Comparison of ENCODE assay signal across 17 cellular contexts in genomic region chr10:93954299-93954698, GRCh38. TPM values are rescaled to one million over a fixed set of nuclear protein-coding genes. Genes with fewer than 3 reads are reported as not detected.
DNase-seq lines count a peak whose midpoint lies in the region; ATAC-seq, FAIRE-seq and TF ChIP-seq lines count a peak whose summit lies in the region.
"Had no signal": no experiment of that assay in that cellular context is flagged by ENCODE, and none has a peak within 500 bp of the region (broad histone marks: within the 10 kb centered on the region; RNA-seq: fewer than 3 reads in every experiment).

No MANE protein-coding gene starts in this region.

- intact Hi-C loops in IMR-90 (cut with micrococcal nuclease): no loop called here

- peak overlapping the region; percentile 78 for H3K4ac ChIP-seq in IMR-90 (ENCODE audit: low read depth, low read length)

- no peak for TF ChIP-seq EP300 in A549 (IDR thresholded peaks at IDR 0.05)

- no peak overlapping the region for H3K27ac Mint-ChIP-seq in astrocyte (ENCODE audit: unreplicated experiment)
- no peak overlapping the region for H3K27ac Mint-ChIP-seq in activated CD4-positive, alpha-beta T cell treated with anti-CD3 and anti-CD28 coated beads, Interleukin-2, amount 10 ng/mL, durations not matched to agents 7 days and 5 days
- H3K27ac Mint-ChIP-seq in stimulated activated naive CD8-positive, alpha-beta T cell treated with anti-CD3 and anti-CD28 coated beads, Interleukin-15, amount 100 ng/mL, for 72 hours: no peak overlapping the region
- H3K27ac Mint-ChIP-seq: CD8-positive, alpha-beta T cell; H9 had no signal

- H3K9me1 ChIP-seq in IMR-90 (ENCODE audit: insufficient read depth, low read length): peaks cover 8% of the 10 kb centered on the region

- TF ChIP-seq CTCF in A549 (IDR thresholded peaks at IDR 0.05) (no peak), IMR-90 (conservative IDR thresholded peaks at IDR 0.05; ENCODE audit: low read depth, low read length) (no peak), astrocyte (IDR thresholded peaks at IDR 0.05; ENCODE audit: insufficient read depth, low read depth, low read length) (no peak)

- ATAC-seq in A549 (no peak; a peak in 1 of 6 replicates), IMR-90 (ENCODE audit: low read depth) (peak; percentile 8; the same call in 1 of the 2 replicates), GM19324 (IDR thresholded peaks at IDR 0.05; ENCODE audit: low FRiP score, unreplicated experiment) (no peak)
- ATAC-seq in stimulated activated naive CD8-positive, alpha-beta T cell treated with anti-CD3 and anti-CD28 coated beads, Interleukin-15, amount 100 ng/mL, for 72 hours: no peak
- ATAC-seq: CD8-positive, alpha-beta T cell had no signal

- no peak overlapping the region for H2AFZ ChIP-seq in IMR-90 (replicated peaks; ENCODE audit: low read length, poor library complexity)
- H2AFZ ChIP-seq in astrocyte (ENCODE audit: low read depth, low read length): no peak overlapping the region

- no peak overlapping the region for H4K8ac ChIP-seq in IMR-90 (ENCODE audit: low read depth in 2 of 2, low read length in 2 of 2)

- peak overlapping the region; percentile 27 for H2BK5ac ChIP-seq in IMR-90 (ENCODE audit: low read depth, low read length, poor library complexity, severe bottlenecking)

- no TSS peak for BruUV-seq in IMR-90 (replicated peaks; lab: Mats Ljungman, UMichigan)

- no peaks in the 10 kb centered on the region for H3K79me2 ChIP-seq in astrocyte (ENCODE audit: insufficient read depth, low read length)

- H3K14ac ChIP-seq in IMR-90 (replicated peaks; ENCODE audit: low read depth, low read length): peak overlapping the region; percentile 37

- H3K4me1 Mint-ChIP-seq in astrocyte (ENCODE audit: low read depth, unreplicated experiment): peaks cover 2% of the 10 kb centered on the region
- no peaks in the 10 kb centered on the region for H3K4me1 Mint-ChIP-seq in activated CD4-positive, alpha-beta T cell treated with anti-CD3 and anti-CD28 coated beads, Interleukin-2, amount 10 ng/mL, durations not matched to agents 7 days and 5 days
- no peaks in the 10 kb centered on the region for H3K4me1 Mint-ChIP-seq in stimulated activated naive CD8-positive, alpha-beta T cell treated with anti-CD3 and anti-CD28 coated beads, Interleukin-15, amount 100 ng/mL, for 72 hours
- H3K4me1 Mint-ChIP-seq: H9 had no signal

- H2AK5ac ChIP-seq in IMR-90 (ENCODE audit: low read depth, low read length): peak overlapping the region; percentile 57; the same call in 1 of the 2 replicates

- H2BK20ac ChIP-seq in IMR-90 (ENCODE audit: low read depth, low read length): peak overlapping the region; percentile 81

- peak overlapping the region; percentile 53; the same call in 1 of the 2 replicates for H2BK120ac ChIP-seq in IMR-90 (ENCODE audit: low read depth, low read length)

- H3K4me1 ChIP-seq in A549 (peaks cover 13% of the 10 kb centered on the region), IMR-90 (ENCODE audit: control insufficient read depth, insufficient read depth, low read length) (peaks cover 7% of the 10 kb centered on the region), astrocyte (ENCODE audit: insufficient read depth, low read length) (peaks cover 6% of the 10 kb centered on the region)
- H3K4me1 ChIP-seq: BLaER1 had no signal

- H3K27ac ChIP-seq in A549 (peak overlapping the region; percentile 45 to 47; a peak in 2 of 6 replicates), IMR-90 (ENCODE audit: insufficient read depth, low read length) (no peak overlapping the region), astrocyte (ENCODE audit: low read depth, low read length) (peak overlapping the region; percentile 64)
- H3K27ac ChIP-seq: BLaER1 had no signal

- H4K91ac ChIP-seq in IMR-90 (ENCODE audit: insufficient read depth, low read depth, low read length): peak overlapping the region; percentile 10; the same call in 1 of the 2 replicates

- DNase-seq in A549 (ENCODE audit: low read depth in 1 of 2, low spot score in 1 of 2) (no peak), IMR-90 (no peak), astrocyte (ENCODE audit: low read depth) (no peak), frontal cortex (ENCODE audit: low spot score in 2 of 2) (no peak), germinal center (ENCODE audit: low spot score) (no peak)
- DNase-seq in activated CD4-positive, alpha-beta T cell treated with anti-CD3 and anti-CD28 coated beads, Interleukin-2, amount 10 ng/mL, durations not matched to agents 7 days and 5 days: no peak
- DNase-seq in stimulated activated naive CD8-positive, alpha-beta T cell treated with anti-CD3 and anti-CD28 coated beads, Interleukin-15, amount 100 ng/mL, for 72 hours: no peak
- DNase-seq: CD8-positive, alpha-beta T cell; H9; Kasumi-1; MM.1S; NCI-H1105; NCI-H2081 treated with DMSO at 0.1 percent for 48 hours; SIG-M5 had no signal

- no peak overlapping the region for H3K23ac ChIP-seq in IMR-90 (ENCODE audit: low read depth, low read length)

- peak overlapping the region; percentile 76 for H2AK9ac ChIP-seq in IMR-90 (replicated peaks; ENCODE audit: low read depth, low read length, poor library complexity)

- H3K27me3 ChIP-seq in IMR-90 (ENCODE audit: control insufficient read depth, insufficient read depth, low read length) (no peaks in the 10 kb centered on the region), astrocyte (ENCODE audit: insufficient read depth, low read length) (no peaks in the 10 kb centered on the region)
- H3K27me3 ChIP-seq: BLaER1 had no signal

- H4K5ac ChIP-seq in IMR-90 (ENCODE audit: low read depth, low read length): no peak overlapping the region

- no peaks in the 10 kb centered on the region for H3K36me3 Mint-ChIP-seq in astrocyte (ENCODE audit: low read depth, unreplicated experiment)
- H3K36me3 Mint-ChIP-seq in activated CD4-positive, alpha-beta T cell treated with anti-CD3 and anti-CD28 coated beads, Interleukin-2, amount 10 ng/mL, durations not matched to agents 7 days and 5 days (ENCODE audit: low read depth): no peaks in the 10 kb centered on the region
- H3K36me3 Mint-ChIP-seq: CD8-positive, alpha-beta T cell had no signal

- TF ChIP-seq POLR2A in A549 (IDR thresholded peaks at IDR 0.05; ENCODE audit: low read length) (no peak), IMR-90 (IDR thresholded peaks at IDR 0.05; ENCODE audit: low read depth, low read length) (no peak)

- H4K20me1 ChIP-seq in IMR-90 (ENCODE audit: insufficient read depth, low read length) (0 out of 2 replicates have a peak, but pooled peaks cover 3% of the 10 kb centered on the region), astrocyte (ENCODE audit: insufficient read depth, low read length) (no peaks in the 10 kb centered on the region)
- H4K20me1 ChIP-seq: BLaER1 had no signal

- no peaks in the 10 kb centered on the region for H3K27me3 Mint-ChIP-seq in astrocyte (ENCODE audit: low read depth, unreplicated experiment)
- no peaks in the 10 kb centered on the region for H3K27me3 Mint-ChIP-seq in activated CD4-positive, alpha-beta T cell treated with anti-CD3 and anti-CD28 coated beads, Interleukin-2, amount 10 ng/mL, durations not matched to agents 7 days and 5 days
- no peaks in the 10 kb centered on the region for H3K27me3 Mint-ChIP-seq in stimulated activated naive CD8-positive, alpha-beta T cell treated with anti-CD3 and anti-CD28 coated beads, Interleukin-15, amount 100 ng/mL, for 72 hours

- CTCF ChIA-PET in A549 (lab: Yijun Ruan, JAX): interaction anchor here (0.8 to 1.7 kb wide), 7 partner anchors 13 to 490 kb away, joined by 3 to 10 read pairs (median 4); no protein-coding TSS in a partner anchor
- CTCF ChIA-PET in IMR-90 (lab: Yijun Ruan, JAX): interaction anchor here (0.6 to 1.1 kb wide), 4 partner anchors 10 to 368 kb away, joined by 3 to 6 read pairs (median 4); no protein-coding TSS in a partner anchor
- CTCF ChIA-PET in activated CD4-positive, alpha-beta T cell treated with anti-CD3 and anti-CD28 coated beads, Interleukin-2, amount 10 ng/mL, durations not matched to agents 7 days and 5 days (lab: Charles Lee): no interaction called here

- no peaks in the 10 kb centered on the region for H3K36me3 ChIP-seq in IMR-90 (ENCODE audit: control insufficient read depth, insufficient read depth, low read length)
- no peaks in the 10 kb centered on the region for H3K36me3 ChIP-seq in astrocyte (ENCODE audit: insufficient read depth, low read length)
- H3K36me3 ChIP-seq: BLaER1 had no signal

- FAIRE-seq in A549 (lab: Jason Lieb, UNC) (no peak), astrocyte (lab: Jason Lieb, UNC) (no peak), frontal cortex (lab: Jason Lieb, UNC) (peak; percentile 21)
- FAIRE-seq: D721Med had no signal

- peak overlapping the region; percentile 44 for H3K4me2 ChIP-seq in A549
- H3K4me2 ChIP-seq in IMR-90 (ENCODE audit: low read depth, low read length): no peak overlapping the region
- no peak overlapping the region for H3K4me2 ChIP-seq in astrocyte (ENCODE audit: low read length)
- H3K4me2 ChIP-seq: BLaER1 had no signal

- H3K9ac ChIP-seq in IMR-90 (ENCODE audit: low read depth, low read length): no peak overlapping the region
- no peak overlapping the region for H3K9ac ChIP-seq in astrocyte (ENCODE audit: low read length)
- H3K9ac ChIP-seq: BLaER1 had no signal

- no peak overlapping the region for H3K4me3 ChIP-seq in A549
- H3K4me3 ChIP-seq in IMR-90 (ENCODE audit: insufficient read depth, low read depth, low read length): no peak overlapping the region
- H3K4me3 ChIP-seq in astrocyte (ENCODE audit: insufficient read depth, low read depth, low read length): no peak overlapping the region
- H3K4me3 ChIP-seq: BLaER1 had no signal

- POLR2A ChIA-PET in A549 (lab: Yijun Ruan, JAX): no interaction called here
- POLR2A ChIA-PET in IMR-90 (lab: Charles Lee; ENCODE audit: unreplicated experiment): no interaction called here
- POLR2A ChIA-PET in activated CD4-positive, alpha-beta T cell treated with anti-CD3 and anti-CD28 coated beads, Interleukin-2, amount 10 ng/mL, durations not matched to agents 7 days and 5 days (lab: Charles Lee): no interaction called here

- H2BK15ac ChIP-seq in IMR-90 (ENCODE audit: low read depth, low read length): no peak overlapping the region; the same call in 2 of the 3 replicates

- H3K9me3 ChIP-seq in A549: no peaks in the 10 kb centered on the region
- H3K9me3 ChIP-seq in IMR-90 (ENCODE audit: control insufficient read depth, insufficient read depth, low read length): no peaks in the 10 kb centered on the region
- H3K9me3 ChIP-seq in astrocyte (ENCODE audit: insufficient read depth, low read depth, low read length): no peaks in the 10 kb centered on the region
- H3K9me3 ChIP-seq: BLaER1 had no signal

- TF ChIP-seq RAD21 in A549 (conservative IDR thresholded peaks at IDR 0.05 in 1 of 2, IDR thresholded peaks at IDR 0.05 in 1 of 2) (no peak), IMR-90 (IDR thresholded peaks at IDR 0.05; ENCODE audit: low read length) (no peak)

- dilution Hi-C loops in IMR-90 (cut with HindIII; ENCODE audit: low sequenced_read_pairs, unreplicated experiment): no loop called here

- H3K4me3 Mint-ChIP-seq in astrocyte (ENCODE audit: unreplicated experiment): no peak overlapping the region
- no peak overlapping the region for H3K4me3 Mint-ChIP-seq in activated CD4-positive, alpha-beta T cell treated with anti-CD3 and anti-CD28 coated beads, Interleukin-2, amount 10 ng/mL, durations not matched to agents 7 days and 5 days
- H3K4me3 Mint-ChIP-seq in stimulated activated naive CD8-positive, alpha-beta T cell treated with anti-CD3 and anti-CD28 coated beads, Interleukin-15, amount 100 ng/mL, for 72 hours: no peak overlapping the region
- H3K4me3 Mint-ChIP-seq: CD8-positive, alpha-beta T cell; H9 had no signal

- H3K9me3 Mint-ChIP-seq in astrocyte (ENCODE audit: unreplicated experiment): no peaks in the 10 kb centered on the region
- H3K9me3 Mint-ChIP-seq in activated CD4-positive, alpha-beta T cell treated with anti-CD3 and anti-CD28 coated beads, Interleukin-2, amount 10 ng/mL, durations not matched to agents 7 days and 5 days: no peaks in the 10 kb centered on the region
- H3K9me3 Mint-ChIP-seq in stimulated activated naive CD8-positive, alpha-beta T cell treated with anti-CD3 and anti-CD28 coated beads, Interleukin-15, amount 100 ng/mL, for 72 hours: no peaks in the 10 kb centered on the region
- H3K9me3 Mint-ChIP-seq: CD8-positive, alpha-beta T cell; H9 had no signal

- H3K18ac ChIP-seq in IMR-90 (ENCODE audit: low read depth, low read length): no peak overlapping the region

- WGBS in A549 (ENCODE audit: missing lambda C conversion rate): 56% methylated on average over 8 of the region's 8 CpGs
- WGBS in IMR-90 (ENCODE audit: extremely low coverage in 2 of 2, insufficient read length in 1 of 2), 2 experiments: no CpG with 5 or more reads among the region's 8 CpGs

- H3K79me1 ChIP-seq in IMR-90 (ENCODE audit: low read depth in 1 of 2, low read length in 2 of 2): no peaks in the 10 kb centered on the region

- peak overlapping the region; percentile 23; the same call in 1 of the 2 replicates for H3K56ac ChIP-seq in IMR-90 (ENCODE audit: extremely low read depth, insufficient read depth, low read length)

- in situ Hi-C loops in IMR-90 (cut with MboI; ENCODE audit: low sequenced_read_pairs): no loop called here

RNA-seq across cellular contexts. Expression of gene PLCE1, which starts 39.4 kb away (rescaled TPM):
- polyA plus RNA-seq in A549 (2011; rRNA removed) (18.2 and 20.7 TPM in 2 replicates), A549 (2017; fragmentation: RNase III; extraction: RNeasy Plus Mini Kit Qiagen cat#74134 plus additional on column Dnase treatment) (10.7 to 12.8 TPM (median 10.9 TPM) in 3 replicates), IMR-90 (2012; rRNA removed) (2.2 TPM in 2 replicates)
- polyA plus RNA-seq in A549 (2012; cell fraction: cytosol; rRNA removed): 4.4 and 5.1 TPM in 2 replicates
- 4.2 and 7.4 TPM in 2 replicates for polyA plus RNA-seq in A549 (2012; cell fraction: nucleus; rRNA removed)
- polyA minus RNA-seq in A549 (2011; rRNA and poly(A)+ RNA removed): 44.9 TPM in 2 replicates
- total RNA-seq in IMR-90 (2012; rRNA removed) (3.9 and 4.5 TPM in 2 replicates), astrocyte (0.58 and 0.84 TPM in 2 replicates), frontal cortex (4.9 TPM)
- 0.76 and 0.87 TPM in 2 replicates for polyA plus RNA-seq in IMR-90 (2012; cell fraction: cytosol; rRNA removed)
- polyA plus RNA-seq in IMR-90 (2012; cell fraction: nucleus; rRNA removed; ENCODE audit: low replicate concordance): 0.97 and 3.2 TPM in 2 replicates
- under 1 TPM; 0.02 to 0.04 TPM for total RNA-seq in activated CD4-positive, alpha-beta T cell treated with anti-CD3 and anti-CD28 coated beads, Interleukin-2, amount 10 ng/mL, durations not matched to agents 7 days and 5 days
- total RNA-seq: CD8-positive, alpha-beta T cell had no signal
